In the genomic region with DNA sequence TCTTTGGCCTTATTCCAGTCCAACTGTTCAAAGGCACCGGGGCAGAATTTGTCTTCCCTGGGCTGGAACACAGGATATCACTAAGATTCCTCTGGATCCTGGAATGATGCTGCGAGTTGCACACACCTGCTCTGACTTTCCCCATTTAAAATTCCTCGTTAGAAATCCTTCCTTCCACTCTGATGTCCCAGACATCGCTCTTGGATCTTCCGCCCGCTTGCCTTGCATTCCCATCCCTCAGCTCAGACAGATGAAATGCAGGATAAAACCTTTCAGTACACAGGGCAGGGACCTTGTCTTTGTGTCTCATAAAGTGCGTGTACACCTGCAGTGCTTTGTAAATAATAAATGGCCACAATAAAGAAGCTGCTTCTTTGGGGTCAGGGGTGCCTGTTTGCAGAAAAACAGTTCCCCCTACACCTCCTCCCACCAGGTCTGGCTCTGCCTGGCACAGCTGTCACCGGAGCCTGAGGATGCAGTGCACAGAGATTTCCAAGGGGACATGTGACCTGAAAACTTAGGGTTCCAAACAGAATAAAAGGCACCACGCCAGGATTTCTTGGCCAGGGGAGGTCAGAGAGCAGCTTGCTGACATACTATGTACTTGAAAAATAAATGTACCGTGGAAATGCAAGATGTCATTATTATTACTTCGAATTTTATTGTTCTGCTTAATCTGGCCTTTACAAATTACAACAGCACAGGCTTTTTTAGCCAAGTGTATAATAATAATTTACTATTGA, we compare ENCODE assay signal across 23 cellular contexts.
DNase-seq lines count a peak whose midpoint lies in the region; ATAC-seq lines count a peak whose summit lies in the region.
"Had no signal": no experiment of that assay in that cellular context is flagged by ENCODE, and none has a peak within 500 bp of the region (broad histone marks: within the 10 kb centered on the region; RNA-seq: fewer than 3 reads in every experiment).

No MANE protein-coding gene starts in this region.

- ATAC-seq in GM21717 (IDR thresholded peaks at IDR 0.05; ENCODE audit: unreplicated experiment), result no peak
- ATAC-seq: A549, GM23338, K562, PC-3 had no signal

- DNase-seq in DMS 273 (lab: John Stamatoyannopoulos, UW; ENCODE audit: unreplicated experiment) (peak; percentile 85), G401 (ENCODE audit: low spot score) (peak; percentile 92), NCI-H2171 (lab: John Stamatoyannopoulos, UW) (peak; percentile 86), NCI-H69 (lab: John Stamatoyannopoulos, UW) (peak; percentile 13), anterior cingulate cortex (lab: John Stamatoyannopoulos, UW) (no peak), pons (ENCODE audit: low spot score) (no peak), D341Med (ENCODE audit: low spot score) (no peak)
- DNase-seq: Calu3; CD4-positive, alpha-beta memory T cell; GF-D8; HCEC 1CT; NCI-H1417 treated with DMSO at 0.1 percent for 48 hours; NCI-H2029; NCI-H526 treated with DMSO at 0.1 percent for 48 hours; PC-3; RPMI8226; SHP77 treated with DMSO at 0.1 percent for 48 hours; T-helper 1 cell; T-helper 9 cell had no signal

- in situ Hi-C loops in G401 (cut with HindIII; ENCODE audit: low sequenced_read_pairs), result no loop called here

Comparison
In these comparisons a context has a peak if more than half of its experiments do, and no peak if none do; other contexts are left out.
1. DNase-seq: peak in DMS 273 (single experiment), G401 (single experiment), NCI-H2171 (single experiment) and NCI-H69 (single experiment); none in anterior cingulate cortex (0 of 58), pons (single experiment) and D341Med (single experiment).